In genomic region chr3:15708882-15709677, GRCh38 we compare ENCODE assay signal across 16 cellular contexts.
A peak's percentile ranks its signal among the peaks of the same experiment; 100 is the strongest.
DNase-seq lines count a peak whose midpoint lies in the region; ATAC-seq and TF ChIP-seq lines count a peak whose summit lies in the region.
"Had no signal": no experiment of that assay in that cellular context is flagged by ENCODE, and none has a peak within 500 bp of the region (broad histone marks: within the 10 kb centered on the region; RNA-seq: fewer than 3 reads in every experiment).

No MANE protein-coding gene starts in this region.

- dilution Hi-C loops in mammary epithelial cell (cut with HindIII; ENCODE audit: low sequenced_read_pairs), result no loop called here

- no peak overlapping the region for H2AFZ ChIP-seq in mammary epithelial cell (ENCODE audit: low read depth, low read length)
- H2AFZ ChIP-seq: PC-9 had no signal

- no peaks in the 10 kb centered on the region for H3K9me3 ChIP-seq in mammary epithelial cell (replicated peaks; ENCODE audit: insufficient read depth, low read length)

- DNase-seq in CD14-positive monocyte (ENCODE audit: low spot score), result no peak
- peak; percentile 86 for DNase-seq in LHCN-M2 (ENCODE audit: low read depth)
- DNase-seq in mammary epithelial cell, result peak; percentile 47
- peak; percentile 43 for DNase-seq in myocyte (ENCODE audit: low read depth)
- DNase-seq in NCI-H187 (lab: John Stamatoyannopoulos, UW), result no peak
- no peak for DNase-seq in endothelial cell (ENCODE audit: low spot score)
- DNase-seq in GOT3 (lab: John Stamatoyannopoulos, UW), result no peak
- DNase-seq: activated CD4-positive, alpha-beta memory T cell treated with anti-CD3 and anti-CD28 coated beads, Interleukin-2, amount 10 ng/mL, durations not matched to agents 7 days and 5 days; activated naive CD4-positive, alpha-beta T cell; CD4-positive, alpha-beta memory T cell; PC-9; substantia nigra had no signal

- no peaks in the 10 kb centered on the region for H3K4me1 ChIP-seq in mammary epithelial cell (ENCODE audit: insufficient read depth, low read length)

- CTCF ChIA-PET in mammary epithelial cell (lab: Charles Lee; ENCODE audit: low non-redundant PET), result no interaction called here

- TF ChIP-seq CTCF in CD14-positive monocyte (IDR thresholded peaks at IDR 0.05) (no peak), mammary epithelial cell (conservative IDR thresholded peaks at IDR 0.05 in 1 of 2, IDR thresholded peaks at IDR 0.05 in 1 of 2; ENCODE audit: extremely low read depth in 1 of 2, insufficient read depth in 1 of 2, low read depth in 1 of 2, low read length in 2 of 2) (no peak), endothelial cell (IDR thresholded peaks at IDR 0.05; ENCODE audit: unreplicated experiment) (no peak)

- H4K20me1 ChIP-seq in mammary epithelial cell (ENCODE audit: insufficient read depth, low read length), result no peaks in the 10 kb centered on the region

- H3K9me3 Mint-ChIP-seq in CD14-positive monocyte (peaks cover 0 to 4% (median 0%) of the 10 kb centered on the region in 7 donors), endothelial cell (ENCODE audit: unreplicated experiment) (no peaks in the 10 kb centered on the region)
- H3K9me3 Mint-ChIP-seq: activated CD4-positive, alpha-beta memory T cell treated with anti-CD3 and anti-CD28 coated beads, Interleukin-2, amount 10 ng/mL, durations not matched to agents 7 days and 5 days; T-helper 1 cell treated with Interleukin-12 subunit alpha and Interleukin-12 subunit beta and Interleukin-4 antibody, amounts not matched to agents 30 μg/mL and 1 μg/mL, for 36 hours had no signal

- no peak overlapping the region for H3K9ac ChIP-seq in mammary epithelial cell (ENCODE audit: insufficient read depth, low read length)

- H3K27ac Mint-ChIP-seq in CD14-positive monocyte (peak overlapping the region in 5 of 7 donors; percentile 8 to 83 (median 31)), endothelial cell (ENCODE audit: unreplicated experiment) (no peak overlapping the region)
- H3K27ac Mint-ChIP-seq: activated CD4-positive, alpha-beta memory T cell treated with anti-CD3 and anti-CD28 coated beads, Interleukin-2, amount 10 ng/mL, durations not matched to agents 7 days and 5 days; T-helper 1 cell treated with Interleukin-12 subunit alpha and Interleukin-12 subunit beta and Interleukin-4 antibody, amounts not matched to agents 30 μg/mL and 1 μg/mL, for 36 hours had no signal

- H3K27me3 Mint-ChIP-seq in CD14-positive monocyte (ENCODE audit: low read depth in 3 of 3) (no peaks in the 10 kb centered on the region), endothelial cell (ENCODE audit: unreplicated experiment) (no peaks in the 10 kb centered on the region)
- H3K27me3 Mint-ChIP-seq: activated CD4-positive, alpha-beta memory T cell treated with anti-CD3 and anti-CD28 coated beads, Interleukin-2, amount 10 ng/mL, durations not matched to agents 7 days and 5 days; CD4-positive, alpha-beta memory T cell had no signal

- H3K27ac ChIP-seq in mammary epithelial cell (ENCODE audit: insufficient read depth, low read depth, low read length), result no peak overlapping the region
- H3K27ac ChIP-seq: HL-60, PC-9 had no signal

- H3K27me3 ChIP-seq in mammary epithelial cell (ENCODE audit: insufficient read depth, low read length), result no peaks in the 10 kb centered on the region

- in situ Hi-C loops in mammary epithelial cell (cut with MboI; ENCODE audit: low sequenced_read_pairs in 2 of 2), result no loop called here

- H3K4me3 Mint-ChIP-seq in CD14-positive monocyte, result no peak overlapping the region
- H3K4me3 Mint-ChIP-seq in endothelial cell (ENCODE audit: unreplicated experiment), result no peak overlapping the region
- H3K4me3 Mint-ChIP-seq: activated CD4-positive, alpha-beta memory T cell treated with anti-CD3 and anti-CD28 coated beads, Interleukin-2, amount 10 ng/mL, durations not matched to agents 7 days and 5 days; CD4-positive, alpha-beta memory T cell; T-helper 1 cell treated with Interleukin-12 subunit alpha and Interleukin-12 subunit beta and Interleukin-4 antibody, amounts not matched to agents 30 μg/mL and 1 μg/mL, for 36 hours had no signal

- intact Hi-C loops in CD14-positive monocyte (cut with micrococcal nuclease) (no loop called here), mammary epithelial cell (cut with micrococcal nuclease) (loop anchor here (5.0 kb wide), 1 partner anchor 88 kb away; the partner anchor contains the start of gene ANKRD28)

- ATAC-seq in GM19467 (IDR thresholded peaks at IDR 0.05; ENCODE audit: unreplicated experiment), result no peak
- ATAC-seq: sciatic nerve had no signal

- 100% methylated on average over 1 of the region's 1 CpG for WGBS in mammary epithelial cell (ENCODE audit: low coverage, missing lambda C conversion rate)

- peaks cover 20% of the 10 kb centered on the region for H3K36me3 ChIP-seq in mammary epithelial cell (ENCODE audit: insufficient read depth, low read length)

- peaks cover 16% of the 10 kb centered on the region for H3K4me1 Mint-ChIP-seq in CD14-positive monocyte
- no peaks in the 10 kb centered on the region for H3K4me1 Mint-ChIP-seq in endothelial cell (ENCODE audit: unreplicated experiment)
- H3K4me1 Mint-ChIP-seq: activated CD4-positive, alpha-beta memory T cell treated with anti-CD3 and anti-CD28 coated beads, Interleukin-2, amount 10 ng/mL, durations not matched to agents 7 days and 5 days; CD4-positive, alpha-beta memory T cell had no signal

- H3K4me2 ChIP-seq in mammary epithelial cell (ENCODE audit: insufficient read depth, low read depth, low read length), result no peak overlapping the region
- H3K4me2 ChIP-seq: PC-9 had no signal

- H3K36me3 Mint-ChIP-seq in CD14-positive monocyte, result peaks cover 4 to 14% of the 10 kb centered on the region in 2 donors
- peaks cover 10% of the 10 kb centered on the region for H3K36me3 Mint-ChIP-seq in endothelial cell (ENCODE audit: low read depth, unreplicated experiment)

- no peak overlapping the region for H3K4me3 ChIP-seq in mammary epithelial cell (replicated peaks in 1 of 3; ENCODE audit: insufficient read depth in 1 of 3, low read depth in 2 of 3, low read length in 3 of 3)
- H3K4me3 ChIP-seq: PC-9 had no signal

- no peaks in the 10 kb centered on the region for H3K79me2 ChIP-seq in mammary epithelial cell (ENCODE audit: insufficient read depth, low read length)

- BruUV-seq in mammary epithelial cell (replicated peaks; lab: Mats Ljungman, UMichigan), result no TSS peak

Comparison
In these comparisons a context has a peak if more than half of its experiments do, and no peak if none do; other contexts are left out.
1. DNase-seq: peak in LHCN-M2 (single experiment), mammary epithelial cell (single experiment) and myocyte (single experiment); none in CD14-positive monocyte (single experiment), NCI-H187 (0 of 2), endothelial cell (single experiment) and GOT3 (single experiment).